In genomic region chr17:66627985-66628384, GRCh38 we compare ENCODE assay signal across 15 cellular contexts.
DNase-seq lines count a peak whose midpoint lies in the region; TF ChIP-seq lines count a peak whose summit lies in the region.
"Had no signal": no experiment of that assay in that cellular context is flagged by ENCODE, and none has a peak within 500 bp of the region (broad histone marks: within the 10 kb centered on the region; RNA-seq: fewer than 3 reads in every experiment).

No MANE protein-coding gene starts in this region.

- H3K36me3 Mint-ChIP-seq in nephron progenitor cell (ENCODE audit: low read depth): no peaks in the 10 kb centered on the region
- H3K36me3 Mint-ChIP-seq in HFFc6 (ENCODE audit: low read depth): no peaks in the 10 kb centered on the region

- no peaks in the 10 kb centered on the region for H3K9me3 ChIP-seq in suprapubic skin
- H3K9me3 ChIP-seq: Caco-2 had no signal

- no peaks in the 10 kb centered on the region for H3K27me3 ChIP-seq in suprapubic skin

- H3K4me1 ChIP-seq in suprapubic skin: peaks cover under 1% of the 10 kb centered on the region

- H3K4me3 ChIP-seq in fibroblast of mammary gland (ENCODE audit: control insufficient read depth, low read depth, low read length) (no peak overlapping the region), suprapubic skin (no peak overlapping the region)
- H3K4me3 ChIP-seq: GM12878 had no signal

- H3K4me3 Mint-ChIP-seq in nephron progenitor cell: no peak overlapping the region
- H3K4me3 Mint-ChIP-seq in HFFc6: no peak overlapping the region

- DNase-seq in GM03348 (ENCODE audit: low spot score): peak; percentile 37
- peak; percentile 90 for DNase-seq in amniotic epithelial cell (ENCODE audit: low read depth)
- peak; percentile 52 for DNase-seq in fibroblast of mammary gland (ENCODE audit: low read depth)
- no peak for DNase-seq in nephron progenitor cell
- DNase-seq in suprapubic skin (ENCODE audit: low spot score in 2 of 2): no peak
- no peak for DNase-seq in SKM-1 (lab: John Stamatoyannopoulos, UW; ENCODE audit: unreplicated experiment)
- DNase-seq in HFFc6: no peak
- no peak for DNase-seq in C1 segment of cervical spinal cord (lab: John Stamatoyannopoulos, UW)
- DNase-seq: Caco-2, MV-4-11, NCI-H1417 treated with DMSO at 0.1 percent for 48 hours, NCI-H2029 treated with DMSO at 0.1 percent for 48 hours, NCI-H510A treated with DMSO at 0.1 percent for 48 hours, SHP77 had no signal

- no peak for TF ChIP-seq EP300 in suprapubic skin (IDR thresholded peaks at IDR 0.05)

- H3K36me3 ChIP-seq in suprapubic skin: no peaks in the 10 kb centered on the region

- peaks cover 5% of the 10 kb centered on the region for H3K4me1 Mint-ChIP-seq in nephron progenitor cell
- H3K4me1 Mint-ChIP-seq in HFFc6 (ENCODE audit: low read depth): peaks cover 36% of the 10 kb centered on the region

- 54% methylated on average over 4 of the region's 4 CpGs for WGBS in suprapubic skin

- no peak overlapping the region for H3K27ac ChIP-seq in suprapubic skin

- H3K27me3 Mint-ChIP-seq in nephron progenitor cell (ENCODE audit: low read depth, poor library complexity) (no peaks in the 10 kb centered on the region), HFFc6 (ENCODE audit: insufficient read depth) (peaks cover 1% of the 10 kb centered on the region; the same call in 1 of the 2 replicates)

- H3K9me3 Mint-ChIP-seq in nephron progenitor cell (no peaks in the 10 kb centered on the region), HFFc6 (no peaks in the 10 kb centered on the region)

- TF ChIP-seq CTCF in fibroblast of mammary gland (conservative IDR thresholded peaks at IDR 0.05; ENCODE audit: control insufficient read depth, insufficient read depth, low read depth, low read length) (no peak), nephron progenitor cell (IDR thresholded peaks at IDR 0.05) (no peak), suprapubic skin (IDR thresholded peaks at IDR 0.05) (no peak), HFFc6 (IDR thresholded peaks at IDR 0.05) (no peak)

- H3K27ac Mint-ChIP-seq in nephron progenitor cell (peak overlapping the region; percentile 55), HFFc6 (no peak overlapping the region)

- no peak for TF ChIP-seq POLR2A in suprapubic skin (IDR thresholded peaks at IDR 0.05)

Comparison
In these comparisons a context has a peak if more than half of its experiments do, and no peak if none do; other contexts are left out.
1. DNase-seq: peak in GM03348 (single experiment), amniotic epithelial cell (single experiment) and fibroblast of mammary gland (single experiment); none in nephron progenitor cell (single experiment), suprapubic skin (0 of 2), SKM-1 (single experiment), HFFc6 (single experiment) and C1 segment of cervical spinal cord (0 of 14).